ENCODE assay signal across 1 cellular context in genomic region chr1:26844797-26845196, GRCh38.
A peak's percentile ranks its signal among the peaks of the same experiment; 100 is the strongest.
TF ChIP-seq lines count a peak whose summit lies in the region.

No MANE protein-coding gene starts in this region.

TF ChIP-seq in K562, 482 proteins besides CTCF, POLR2A, EP300 and RAD21:
- peak; percentile 52; the same call in 1 of the 2 replicates for TF ChIP-seq CEBPB (tag; IDR thresholded peaks at IDR 0.05)
TF ChIP-seq in K562: peak in this region for 1; not testable (repeated sequence) for 481.
